9 cellular contexts compared by ENCODE assay signal in the genomic region with DNA sequence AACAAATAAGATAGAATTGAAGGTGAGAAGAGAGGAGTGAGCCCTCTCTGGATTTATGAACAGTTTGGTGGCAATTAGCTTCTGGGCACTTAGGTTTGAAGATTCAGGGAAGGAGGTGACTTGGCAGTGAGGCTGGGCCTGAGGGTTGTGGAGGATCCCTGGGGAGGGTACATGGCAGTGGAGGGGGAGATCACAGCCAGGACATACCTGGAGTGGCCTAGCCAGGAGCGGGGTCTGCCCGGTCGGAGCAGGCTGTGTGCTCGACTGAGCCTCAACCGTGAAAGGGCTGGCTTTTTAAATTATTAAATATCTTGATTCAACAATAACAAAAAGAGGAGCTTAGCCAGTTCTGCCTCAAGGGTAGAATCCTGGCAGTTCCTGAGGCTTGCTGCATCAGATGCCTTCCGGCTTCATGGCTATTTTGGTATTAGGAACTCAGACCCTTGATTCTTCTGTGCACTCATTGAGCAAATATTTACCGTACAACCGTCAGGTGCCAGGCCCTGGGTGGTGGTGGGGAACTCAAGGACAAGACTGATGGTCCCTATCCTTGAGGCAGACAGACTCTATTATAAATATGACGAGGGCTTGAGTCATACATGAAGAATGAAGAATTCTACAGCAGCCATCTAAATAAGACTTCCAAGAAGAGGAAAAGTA.
DNase-seq lines count a peak whose midpoint lies in the region; ATAC-seq and TF ChIP-seq lines count a peak whose summit lies in the region.
"Had no signal": no experiment of that assay in that cellular context is flagged by ENCODE, and none has a peak within 500 bp of the region (broad histone marks: within the 10 kb centered on the region; RNA-seq: fewer than 3 reads in every experiment).

No MANE protein-coding gene starts in this region.

- TF ChIP-seq CTCF in RWPE1 (conservative IDR thresholded peaks at IDR 0.05; ENCODE audit: low read depth): no peak

- no peak for ATAC-seq in naive thymus-derived CD4-positive, alpha-beta T cell

- no peak overlapping the region for H3K4me3 Mint-ChIP-seq in naive thymus-derived CD4-positive, alpha-beta T cell
- H3K4me3 Mint-ChIP-seq in activated CD4-positive, alpha-beta memory T cell treated with anti-CD3 and anti-CD28 coated beads for 36 hours: no peak overlapping the region

- no peaks in the 10 kb centered on the region for H3K27me3 ChIP-seq in skeletal muscle satellite cell (ENCODE audit: control insufficient read depth, insufficient read depth, low read length)
- no peaks in the 10 kb centered on the region for H3K27me3 ChIP-seq in naive thymus-derived CD4-positive, alpha-beta T cell (ENCODE audit: control insufficient read depth in 2 of 2, insufficient read depth in 2 of 2, low read length in 2 of 2)

- DNase-seq in GM04504 (ENCODE audit: low read depth) (peak; percentile 28), RWPE1 (ENCODE audit: low spot score) (peak; percentile 80), foreskin melanocyte (peak; percentile 31), UCSD-AML1 (lab: John Stamatoyannopoulos, UW; ENCODE audit: unreplicated experiment) (no peak), OCI-M2 (lab: John Stamatoyannopoulos, UW; ENCODE audit: unreplicated experiment) (no peak)
- no peak for DNase-seq in naive thymus-derived CD4-positive, alpha-beta T cell
- no peak for DNase-seq in activated CD4-positive, alpha-beta memory T cell treated with anti-CD3 and anti-CD28 coated beads for 36 hours
- DNase-seq: activated CD8-positive, alpha-beta memory T cell treated with anti-CD3 and anti-CD28 coated beads, Interleukin-2, amount 50 U/mL, for 48 hours had no signal

- H3K36me3 Mint-ChIP-seq in naive thymus-derived CD4-positive, alpha-beta T cell: no peaks in the 10 kb centered on the region
- no peaks in the 10 kb centered on the region for H3K36me3 Mint-ChIP-seq in activated CD4-positive, alpha-beta memory T cell treated with anti-CD3 and anti-CD28 coated beads for 36 hours

- H3K27ac ChIP-seq in RWPE1: peak overlapping the region; percentile 75
- H3K27ac ChIP-seq in naive thymus-derived CD4-positive, alpha-beta T cell (ENCODE audit: low read depth, low read length): no peak overlapping the region

- H3K9me3 Mint-ChIP-seq in naive thymus-derived CD4-positive, alpha-beta T cell: peaks cover 0 to 1% (median 0%) of the 10 kb centered on the region in 11 donors
- H3K9me3 Mint-ChIP-seq in activated CD4-positive, alpha-beta memory T cell treated with anti-CD3 and anti-CD28 coated beads for 36 hours: no peaks in the 10 kb centered on the region

- H3K9me3 ChIP-seq in skeletal muscle satellite cell (replicated peaks; ENCODE audit: low read length): no peaks in the 10 kb centered on the region
- H3K9me3 ChIP-seq in naive thymus-derived CD4-positive, alpha-beta T cell (ENCODE audit: control insufficient read depth in 2 of 3, low read length in 3 of 3): no peaks in the 10 kb centered on the region

- peaks cover 29% of the 10 kb centered on the region for H3K4me1 ChIP-seq in skeletal muscle satellite cell (ENCODE audit: control insufficient read depth, insufficient read depth, low read length)
- no peaks in the 10 kb centered on the region for H3K4me1 ChIP-seq in naive thymus-derived CD4-positive, alpha-beta T cell (ENCODE audit: control insufficient read depth in 2 of 2, insufficient read depth in 2 of 2, low read length in 2 of 2)

- POLR2A ChIA-PET in RWPE1 (lab: Yijun Ruan, JAX; ENCODE audit: low non-redundant PET): no interaction called here
- POLR2A ChIA-PET in naive thymus-derived CD4-positive, alpha-beta T cell (lab: Charles Lee): no interaction called here
- POLR2A ChIA-PET in activated CD4-positive, alpha-beta memory T cell treated with anti-CD3 and anti-CD28 coated beads for 36 hours (lab: Charles Lee): no interaction called here

- peak overlapping the region; percentile 55 for H3K4me2 ChIP-seq in skeletal muscle satellite cell (ENCODE audit: low read length)

- peak overlapping the region; percentile 27 for H3K9ac ChIP-seq in skeletal muscle satellite cell (ENCODE audit: low read depth, low read length)

- intact Hi-C loops in naive thymus-derived CD4-positive, alpha-beta T cell (cut with micrococcal nuclease): no loop called here
- intact Hi-C loops in activated CD4-positive, alpha-beta memory T cell treated with anti-CD3 and anti-CD28 coated beads for 36 hours (cut with micrococcal nuclease): no loop called here

- no peaks in the 10 kb centered on the region for H3K36me3 ChIP-seq in skeletal muscle satellite cell (ENCODE audit: insufficient read depth, low read length)
- no peaks in the 10 kb centered on the region for H3K36me3 ChIP-seq in naive thymus-derived CD4-positive, alpha-beta T cell (ENCODE audit: control insufficient read depth in 2 of 3, insufficient read depth in 3 of 3, low read length in 3 of 3)

- H3K4me1 Mint-ChIP-seq in naive thymus-derived CD4-positive, alpha-beta T cell: peaks cover 0 to 1% (median 0%) of the 10 kb centered on the region in 7 donors
- H3K4me1 Mint-ChIP-seq in activated CD4-positive, alpha-beta memory T cell treated with anti-CD3 and anti-CD28 coated beads for 36 hours (ENCODE audit: low read depth): no peaks in the 10 kb centered on the region

- H3K4me3 ChIP-seq in skeletal muscle satellite cell (ENCODE audit: low read length): peak overlapping the region; percentile 42
- H3K4me3 ChIP-seq in naive thymus-derived CD4-positive, alpha-beta T cell (ENCODE audit: low read length): no peak overlapping the region

- CTCF ChIA-PET in RWPE1 (lab: Yijun Ruan, JAX): interaction anchor here (0.8 kb wide), 1 partner anchor 400 kb away, joined by 3 read pairs; no protein-coding TSS in a partner anchor
- CTCF ChIA-PET in naive thymus-derived CD4-positive, alpha-beta T cell (lab: Charles Lee): no interaction called here
- CTCF ChIA-PET in activated CD4-positive, alpha-beta memory T cell treated with anti-CD3 and anti-CD28 coated beads for 36 hours (lab: Charles Lee): interaction anchor here (1.0 to 3.9 kb wide), 3 partner anchors 11 to 85 kb away, joined by 3 to 10 read pairs (median 5); no protein-coding TSS in a partner anchor

- peak overlapping the region in 1 of 9 donors; percentile 87 for H3K27ac Mint-ChIP-seq in naive thymus-derived CD4-positive, alpha-beta T cell
- H3K27ac Mint-ChIP-seq in activated CD4-positive, alpha-beta memory T cell treated with anti-CD3 and anti-CD28 coated beads for 36 hours: no peak overlapping the region

- H3K27me3 Mint-ChIP-seq in naive thymus-derived CD4-positive, alpha-beta T cell: peaks cover 0 to 13% (median 0%) of the 10 kb centered on the region in 5 donors
- H3K27me3 Mint-ChIP-seq in activated CD4-positive, alpha-beta memory T cell treated with anti-CD3 and anti-CD28 coated beads for 36 hours: peaks cover 1% of the 10 kb centered on the region

Comparison
In these comparisons a context has a peak if more than half of its experiments do, and no peak if none do; other contexts are left out.
1. DNase-seq: peak in GM04504 (single experiment), RWPE1 (single experiment) and foreskin melanocyte (single experiment); none in naive thymus-derived CD4-positive, alpha-beta T cell (0 of 9), UCSD-AML1 (single experiment), activated CD4-positive, alpha-beta memory T cell treated with anti-CD3 and anti-CD28 coated beads for 36 hours (single experiment) and OCI-M2 (single experiment).